In genomic region chr16:67158637-67159600, GRCh38 we compare ENCODE assay signal across 8 cellular contexts. TPM values are rescaled to one million over a fixed set of nuclear protein-coding genes. Genes with fewer than 3 reads are reported as not detected.
DNase-seq lines count a peak whose midpoint lies in the region; ATAC-seq and TF ChIP-seq lines count a peak whose summit lies in the region.

No MANE protein-coding gene starts in this region.

- DNase-seq in DMS114 treated with DMSO at 0.1 percent for 48 hours (lab: John Stamatoyannopoulos, UW; ENCODE audit: unreplicated experiment) (peak; percentile 27), endodermal cell (peak; percentile 83), neural crest cell (ENCODE audit: low read depth, low spot score) (no peak), thyroid gland (peak; percentile 59 to 68), NCI-H187 treated with DMSO at 0.1 percent for 48 hours (lab: John Stamatoyannopoulos, UW) (no peak)
- DNase-seq in Jurkat, Clone E6-1 (ENCODE audit: low read depth, low spot score) = peak; percentile 48
- DNase-seq in activated CD4-positive, alpha-beta T cell treated with anti-CD3 and anti-CD28 coated beads, Interleukin-2, amount 50 U/mL, for 24 hours (ENCODE audit: low read depth in 1 of 2, low spot score in 1 of 2) = peak; percentile 53 to 64

- H3K9me3 ChIP-seq in endodermal cell (ENCODE audit: control insufficient read depth, low read length) = no peaks in the 10 kb centered on the region
- H3K9me3 ChIP-seq in thyroid gland = no peaks in the 10 kb centered on the region

- TF ChIP-seq POLR2A in thyroid gland (IDR thresholded peaks at IDR 0.05) = no peak

- peaks cover 2% of the 10 kb centered on the region for H3K9me3 Mint-ChIP-seq in endodermal cell
- no peaks in the 10 kb centered on the region for H3K9me3 Mint-ChIP-seq in neural crest cell

- no peaks in the 10 kb centered on the region for H3K36me3 Mint-ChIP-seq in endodermal cell (ENCODE audit: low read depth)
- H3K36me3 Mint-ChIP-seq in neural crest cell (ENCODE audit: low read depth) = no peaks in the 10 kb centered on the region

- ATAC-seq in GM21390 (IDR thresholded peaks at IDR 0.05; ENCODE audit: unreplicated experiment) = peak; percentile 34

- H3K36me3 ChIP-seq in endodermal cell (ENCODE audit: control insufficient read depth, insufficient read depth, low read length) (no peaks in the 10 kb centered on the region), thyroid gland (no peaks in the 10 kb centered on the region)

- no peak overlapping the region for H3K9ac ChIP-seq in endodermal cell (ENCODE audit: extremely low read depth, low read length, poor library complexity, severe bottlenecking)

- H3K4me3 ChIP-seq in Jurkat, Clone E6-1 (ENCODE audit: low read length) = peak overlapping the region; percentile 90
- peak overlapping the region; percentile 88 for H3K4me3 ChIP-seq in endodermal cell (ENCODE audit: low read length)
- H3K4me3 ChIP-seq in thyroid gland (replicated peaks in 1 of 3) = peak overlapping the region; percentile 47 to 94 (median 73)

- H3K4me1 ChIP-seq in endodermal cell (ENCODE audit: control insufficient read depth, insufficient read depth, low read length) (no peaks in the 10 kb centered on the region), thyroid gland (peaks cover 44 to 48% of the 10 kb centered on the region in 2 donors)

- H3K27ac Mint-ChIP-seq in endodermal cell = peak overlapping the region; percentile 64
- H3K27ac Mint-ChIP-seq in neural crest cell (ENCODE audit: unreplicated experiment) = no peak overlapping the region

- peaks cover 100% of the 10 kb centered on the region for H3K27me3 ChIP-seq in endodermal cell (ENCODE audit: control insufficient read depth, insufficient read depth, low read length, poor library complexity, severe bottlenecking)
- H3K27me3 ChIP-seq in thyroid gland = no peaks in the 10 kb centered on the region

- WGBS in endodermal cell (ENCODE audit: insufficient coverage in 1 of 2, insufficient read length in 1 of 2), 2 experiments = 5 to 6% methylated on average over 14 to 34 of the region's 34 CpGs
- 7 to 9% methylated on average over 22 to 29 of the region's 34 CpGs for WGBS in thyroid gland, 2 donors

- intact Hi-C loops in thyroid gland (cut with DNase I) = loop anchor here (10.0 kb wide), 1 partner anchor 54 kb away; the partner anchor contains the start of gene PHAF1

- H3K4me1 Mint-ChIP-seq in endodermal cell (peaks cover 2% of the 10 kb centered on the region), neural crest cell (peaks cover 15% of the 10 kb centered on the region)

- TF ChIP-seq CTCF in endodermal cell (conservative IDR thresholded peaks at IDR 0.05) (no peak), neural crest cell (conservative IDR thresholded peaks at IDR 0.05) (no peak), thyroid gland (IDR thresholded peaks at IDR 0.05) (no peak)

- no peak overlapping the region for H3K27ac ChIP-seq in endodermal cell (ENCODE audit: low read depth, low read length)
- peak overlapping the region; percentile 62 to 79 (median 71) for H3K27ac ChIP-seq in thyroid gland

- peak overlapping the region; percentile 71 for H3K4me3 Mint-ChIP-seq in endodermal cell
- H3K4me3 Mint-ChIP-seq in neural crest cell = peak overlapping the region; percentile 54

- H3K27me3 Mint-ChIP-seq in endodermal cell (ENCODE audit: insufficient read depth) (peaks cover 97% of the 10 kb centered on the region), neural crest cell (ENCODE audit: low read depth) (peaks cover 95% of the 10 kb centered on the region)

RNA-seq across cellular contexts. Expression of gene TRADD, which starts 0.8 kb away (rescaled TPM):
- 20.4 TPM for polyA plus RNA-seq in Jurkat, Clone E6-1 (2012; ENCODE audit: insufficient read depth, insufficient read length)
- total RNA-seq in endodermal cell = 1 to 10 TPM; 2.8 to 5.4 TPM
- 1.3 TPM for polyA plus RNA-seq in endodermal cell (2013, experiment 1 of 2)
- 0.83 TPM for polyA plus RNA-seq in endodermal cell (2013, experiment 2 of 2)
- 0.68 and 0.70 TPM in 2 replicates for total RNA-seq in neural crest cell
- 10 to 100 TPM; 27.0 to 42.2 (median 37.0) TPM for total RNA-seq in thyroid gland

RNA-seq across cellular contexts. Expression of gene FBXL8, which starts 0.8 kb away (rescaled TPM):
- polyA plus RNA-seq in Jurkat, Clone E6-1 (2012; ENCODE audit: insufficient read depth, insufficient read length) = 18.4 TPM
- total RNA-seq in endodermal cell (1 to 10 TPM; 1.9 to 3.5 TPM), neural crest cell (0.44 TPM in 1 of 2 replicates, not detected in the other), thyroid gland (10 to 100 TPM; 26.3 to 41.9 (median 35.6) TPM)
- 1.1 TPM for polyA plus RNA-seq in endodermal cell (2013, experiment 1 of 2)
- polyA plus RNA-seq in endodermal cell (2013, experiment 2 of 2) = 0.75 TPM

RNA-seq across cellular contexts. Expression of gene HSF4, which starts 5.6 kb away (rescaled TPM):
- 57.4 TPM for polyA plus RNA-seq in Jurkat, Clone E6-1 (2012; ENCODE audit: insufficient read depth, insufficient read length)
- total RNA-seq in endodermal cell = 1 to 10 TPM; 2.0 to 6.8 TPM
- polyA plus RNA-seq in endodermal cell (2013, experiment 1 of 2) = 1.2 TPM
- polyA plus RNA-seq in endodermal cell (2013, experiment 2 of 2) = 1.6 TPM
- total RNA-seq in neural crest cell = 1.3 TPM in 1 of 2 replicates, not detected in the other
- total RNA-seq in thyroid gland = 10 to 100 TPM; 17.3 to 52.5 (median 36.6) TPM

RNA-seq across cellular contexts. Expression of gene B3GNT9, which starts 8.1 kb away (rescaled TPM):
- 0.81 TPM for polyA plus RNA-seq in Jurkat, Clone E6-1 (2012; ENCODE audit: insufficient read depth, insufficient read length)
- total RNA-seq in endodermal cell (10 to 100 TPM in 1 of 2 donors, 1 to 10 TPM in 1; 7.2 to 11.0 TPM), neural crest cell (4.5 and 5.1 TPM in 2 replicates), thyroid gland (100 to 1,000 TPM in 1 of 4 donors, 10 to 100 TPM in 3; 52.0 to 103 (median 85.7) TPM)
- polyA plus RNA-seq in endodermal cell (2013, experiment 1 of 2) = 2.7 TPM
- 2.1 TPM for polyA plus RNA-seq in endodermal cell (2013, experiment 2 of 2)

RNA-seq across cellular contexts. Expression of gene NOL3, which starts 11.4 kb away (rescaled TPM):
- 13.8 TPM for polyA plus RNA-seq in Jurkat, Clone E6-1 (2012; ENCODE audit: insufficient read depth, insufficient read length)
- 10 to 100 TPM; 11.6 TPM for total RNA-seq in endodermal cell
- polyA plus RNA-seq in endodermal cell (2013, experiment 1 of 2) = 12.1 TPM
- 6.5 TPM for polyA plus RNA-seq in endodermal cell (2013, experiment 2 of 2)
- 4.5 and 5.8 TPM in 2 replicates for total RNA-seq in neural crest cell
- total RNA-seq in thyroid gland = 10 to 100 TPM; 38.3 to 97.0 (median 63.5) TPM

Comparison
In these comparisons a context has a peak if more than half of its experiments do, and no peak if none do; other contexts are left out.
1. DNase-seq: peak in DMS114 treated with DMSO at 0.1 percent for 48 hours (single experiment), Jurkat, Clone E6-1 (single experiment), activated CD4-positive, alpha-beta T cell treated with anti-CD3 and anti-CD28 coated beads, Interleukin-2, amount 50 U/mL, for 24 hours (2 of 2), endodermal cell (single experiment) and thyroid gland (2 of 2); none in neural crest cell (single experiment) and NCI-H187 treated with DMSO at 0.1 percent for 48 hours (single experiment).
2. RNA of gene TRADD, which starts 0.8 kb away (total RNA-seq): 27.0 to 42.2 TPM in thyroid gland; 2.8 to 5.4 TPM in endodermal cell and 0.68 to 0.70 TPM in neural crest cell; every median in the first group is over 4 times any median in the second.
3. RNA of gene FBXL8, which starts 0.8 kb away (total RNA-seq): 26.3 to 41.9 TPM in thyroid gland; 1.9 to 3.5 TPM in endodermal cell and 0.44 TPM in neural crest cell; every median in the first group is over 4 times any median in the second.
4. Peak in every context shown above with its lines, with median percentiles within 50 percentile points of each other: H3K4me3 ChIP-seq.